ENCODE assay signal across 8 cellular contexts in the genomic region with DNA sequence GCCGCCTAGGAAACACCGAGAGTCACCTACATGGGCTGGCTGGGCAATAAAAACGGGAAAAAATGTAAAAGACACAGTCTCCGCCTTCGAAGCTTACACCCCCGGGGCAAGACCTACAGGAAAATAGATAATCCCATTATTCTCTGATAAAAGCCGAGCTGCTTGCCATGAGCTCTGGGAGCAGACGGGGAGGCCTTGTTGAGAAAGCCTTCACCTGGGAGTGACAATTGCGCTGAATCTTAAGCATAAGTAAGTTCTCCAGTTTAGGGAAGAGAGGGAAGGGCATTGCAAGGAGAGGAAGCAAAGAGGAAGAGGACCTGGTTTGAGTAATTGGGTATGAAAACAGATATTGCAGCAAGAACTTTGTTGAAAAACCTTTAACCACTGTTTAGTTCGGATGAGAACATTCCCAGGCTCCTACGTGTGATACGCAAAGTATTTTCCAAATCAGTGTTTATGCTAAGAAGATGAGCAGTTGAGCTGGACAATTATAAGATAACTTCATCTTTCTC. TPM values are rescaled to one million over a fixed set of nuclear protein-coding genes. Genes with fewer than 3 reads are reported as not detected.
A peak's percentile ranks its signal among the peaks of the same experiment; 100 is the strongest.
DNase-seq lines count a peak whose midpoint lies in the region; ATAC-seq and TF ChIP-seq lines count a peak whose summit lies in the region.

No MANE protein-coding gene starts in this region.

- H3K4me1 Mint-ChIP-seq in stimulated activated naive CD8-positive, alpha-beta T cell treated with anti-CD3 and anti-CD28 coated beads, Interleukin-15, Interleukin-2, amounts not matched to agents 100 ng/mL and 50 ng/mL, for 24 hours (ENCODE audit: low read depth), result peaks cover 38% of the 10 kb centered on the region
- H3K4me1 Mint-ChIP-seq in activated T-helper 17 cell treated with anti-CD3 and anti-CD28 coated beads, Interleukin-2, amount 50 U/mL, for 72 hours, result peaks cover 23% of the 10 kb centered on the region
- peaks cover 22% of the 10 kb centered on the region for H3K4me1 Mint-ChIP-seq in type B pancreatic cell (ENCODE audit: unreplicated experiment)

- peak overlapping the region; percentile 86 to 96 for H3K27ac ChIP-seq in left lung

- no peaks in the 10 kb centered on the region for H3K27me3 Mint-ChIP-seq in stimulated activated naive CD8-positive, alpha-beta T cell treated with anti-CD3 and anti-CD28 coated beads, Interleukin-15, Interleukin-2, amounts not matched to agents 100 ng/mL and 50 ng/mL, for 24 hours
- no peaks in the 10 kb centered on the region for H3K27me3 Mint-ChIP-seq in activated T-helper 17 cell treated with anti-CD3 and anti-CD28 coated beads, Interleukin-2, amount 50 U/mL, for 72 hours
- H3K27me3 Mint-ChIP-seq in type B pancreatic cell, result no peaks in the 10 kb centered on the region

- H3K9me3 Mint-ChIP-seq in stimulated activated naive CD8-positive, alpha-beta T cell treated with anti-CD3 and anti-CD28 coated beads, Interleukin-15, Interleukin-2, amounts not matched to agents 100 ng/mL and 50 ng/mL, for 24 hours, result no peaks in the 10 kb centered on the region
- H3K9me3 Mint-ChIP-seq in activated T-helper 17 cell treated with anti-CD3 and anti-CD28 coated beads, Interleukin-2, amount 50 U/mL, for 72 hours, result no peaks in the 10 kb centered on the region
- no peaks in the 10 kb centered on the region for H3K9me3 Mint-ChIP-seq in type B pancreatic cell

- peak overlapping the region; percentile 99 for H3K4me3 Mint-ChIP-seq in stimulated activated naive CD8-positive, alpha-beta T cell treated with anti-CD3 and anti-CD28 coated beads, Interleukin-15, Interleukin-2, amounts not matched to agents 100 ng/mL and 50 ng/mL, for 24 hours
- H3K4me3 Mint-ChIP-seq in activated T-helper 17 cell treated with anti-CD3 and anti-CD28 coated beads, Interleukin-2, amount 50 U/mL, for 72 hours, result peak overlapping the region; percentile 96
- H3K4me3 Mint-ChIP-seq in type B pancreatic cell, result peak overlapping the region; percentile 97

- no peaks in the 10 kb centered on the region for H3K9me3 ChIP-seq in left lung

- H3K27me3 ChIP-seq in left lung, result peaks cover 0 to 1% of the 10 kb centered on the region in 2 donors

- no peak for ATAC-seq in stimulated activated naive CD8-positive, alpha-beta T cell treated with anti-CD3 and anti-CD28 coated beads, Interleukin-15, Interleukin-2, amounts not matched to agents 100 U/mL and 50 U/mL, for 24 hours
- no peak for ATAC-seq in activated T-helper 17 cell treated with anti-CD3 and anti-CD28 coated beads, Interleukin-2, amount 50 U/mL, for 72 hours (replicated peaks)
- peak; percentile 1 for ATAC-seq in left lung

- H3K27ac Mint-ChIP-seq in stimulated activated naive CD8-positive, alpha-beta T cell treated with anti-CD3 and anti-CD28 coated beads, Interleukin-15, Interleukin-2, amounts not matched to agents 100 ng/mL and 50 ng/mL, for 24 hours, result peak overlapping the region; percentile 99
- H3K27ac Mint-ChIP-seq in activated T-helper 17 cell treated with anti-CD3 and anti-CD28 coated beads, Interleukin-2, amount 50 U/mL, for 72 hours, result peak overlapping the region; percentile 98
- H3K27ac Mint-ChIP-seq in type B pancreatic cell, result peak overlapping the region; percentile 97

- DNase-seq in stimulated activated naive CD8-positive, alpha-beta T cell treated with anti-CD3 and anti-CD28 coated beads, Interleukin-15, Interleukin-2, amounts not matched to agents 100 U/mL and 50 U/mL, for 24 hours, result no peak
- DNase-seq in left lung (no peak), type B pancreatic cell (ENCODE audit: extremely low spot score, unreplicated experiment) (no peak), foreskin melanocyte (no peak), GDM1 (lab: John Stamatoyannopoulos, UW) (no peak), iPS-NIHi11 (ENCODE audit: low spot score) (no peak)

- peaks cover 4 to 41% of the 10 kb centered on the region in 2 donors for H3K4me1 ChIP-seq in left lung

- peaks cover 8% of the 10 kb centered on the region for H3K36me3 Mint-ChIP-seq in stimulated activated naive CD8-positive, alpha-beta T cell treated with anti-CD3 and anti-CD28 coated beads, Interleukin-15, Interleukin-2, amounts not matched to agents 100 ng/mL and 50 ng/mL, for 24 hours (ENCODE audit: low read depth)
- H3K36me3 Mint-ChIP-seq in activated T-helper 17 cell treated with anti-CD3 and anti-CD28 coated beads, Interleukin-2, amount 50 U/mL, for 72 hours (ENCODE audit: low read depth), result peaks cover 10% of the 10 kb centered on the region
- H3K36me3 Mint-ChIP-seq in type B pancreatic cell, result peaks cover 9% of the 10 kb centered on the region

- intact Hi-C loops in left lung (cut with DNase I), result no loop called here

- no peaks in the 10 kb centered on the region for H3K36me3 ChIP-seq in left lung

- TF ChIP-seq CTCF in left lung (IDR thresholded peaks at IDR 0.05) (no peak), type B pancreatic cell (conservative IDR thresholded peaks at IDR 0.05) (no peak)

- H3K4me3 ChIP-seq in left lung, result peak overlapping the region; percentile 77 to 93

RNA-seq across cellular contexts. Expression of a gene that starts 0.8 kb away (rescaled TPM):
- 10 to 100 TPM; 16.8 to 25.0 TPM for total RNA-seq in activated T-helper 17 cell treated with anti-CD3 and anti-CD28 coated beads, Interleukin-2, amount 50 U/mL, for 72 hours
- total RNA-seq in left lung (10 to 100 TPM; 24.8 to 25.9 TPM), type B pancreatic cell (ENCODE audit: low replicate concordance) (24.7 and 34.8 TPM in 2 replicates)

RNA-seq across cellular contexts. Expression of a gene that starts 32.0 kb away (rescaled TPM):
- not detected for total RNA-seq in activated T-helper 17 cell treated with anti-CD3 and anti-CD28 coated beads, Interleukin-2, amount 50 U/mL, for 72 hours
- total RNA-seq in left lung (not detected), type B pancreatic cell (ENCODE audit: low replicate concordance) (not detected in 2 replicates)
